25 cellular contexts compared by ENCODE assay signal in the genomic region with DNA sequence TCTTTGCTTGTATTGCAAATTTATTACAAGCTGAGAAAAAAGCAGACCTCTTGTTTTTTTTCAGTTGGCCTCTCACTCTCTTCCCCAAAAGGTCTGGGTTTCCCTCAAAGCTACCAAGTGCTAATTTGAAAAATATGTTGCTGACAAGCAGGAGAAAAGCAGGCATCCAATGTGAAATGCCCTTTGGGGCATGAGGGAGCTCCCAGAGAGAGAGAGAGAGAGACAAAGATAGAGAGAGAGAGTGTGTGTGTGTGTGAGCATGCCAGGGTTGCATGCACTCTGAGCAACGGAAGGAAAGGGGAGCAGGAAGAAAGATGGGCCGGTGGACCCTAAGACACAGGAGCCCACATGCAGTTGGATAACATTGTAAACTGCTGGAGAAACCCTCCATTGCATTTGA.
"Had no signal": no experiment of that assay in that cellular context is flagged by ENCODE, and none has a peak within 500 bp of the region (broad histone marks: within the 10 kb centered on the region; RNA-seq: fewer than 3 reads in every experiment).

No MANE protein-coding gene starts in this region.

- ATAC-seq: effector memory CD8-positive, alpha-beta T cell; left colon; left ventricle myocardium superior; lower lobe of right lung; natural killer cell; psoas muscle; right lobe of liver; stimulated activated naive CD8-positive, alpha-beta T cell treated with anti-CD3 and anti-CD28 coated beads, Interleukin-15, Interleukin-2, amounts not matched to agents 100 U/mL and 50 U/mL, for 24 hours had no signal

- H3K9me3 ChIP-seq: psoas muscle, right lobe of liver, testis, tibial artery, upper lobe of left lung had no signal

- H3K4me3 Mint-ChIP-seq: effector memory CD8-positive, alpha-beta T cell; immature natural killer cell; natural killer cell; neural crest cell; stimulated activated memory B cell treated with anti-CD40 and anti-IgM and Interleukin-4, amounts not matched to agents 10 μg/mL and 1 μg/mL and 100 μg/mL, for 72 hours had no signal

- H3K27me3 ChIP-seq: right lobe of liver, testis, tibial artery, upper lobe of left lung had no signal

- H3K27me3 Mint-ChIP-seq: effector memory CD8-positive, alpha-beta T cell; stimulated activated memory B cell treated with anti-CD40 and anti-IgM and Interleukin-4, amounts not matched to agents 10 μg/mL and 1 μg/mL and 100 μg/mL, for 72 hours had no signal

- H3K4me3 ChIP-seq: lower lobe of right lung, psoas muscle, right lobe of liver, testis, tibial artery, upper lobe of left lung had no signal

- H3K36me3 Mint-ChIP-seq: natural killer cell; stimulated activated memory B cell treated with anti-CD40 and anti-IgM and Interleukin-4, amounts not matched to agents 10 μg/mL and 1 μg/mL and 100 μg/mL, for 72 hours had no signal

- H3K36me3 ChIP-seq: lower lobe of right lung, right lobe of liver, tibial artery, upper lobe of left lung had no signal

- H3K9me3 Mint-ChIP-seq: stimulated activated memory B cell treated with anti-CD40 and anti-IgM and Interleukin-4, amounts not matched to agents 10 μg/mL and 1 μg/mL and 100 μg/mL, for 72 hours had no signal

- H3K27ac Mint-ChIP-seq: effector memory CD8-positive, alpha-beta T cell; immature natural killer cell; natural killer cell; stimulated activated memory B cell treated with anti-CD40 and anti-IgM and Interleukin-4, amounts not matched to agents 10 μg/mL and 1 μg/mL and 100 μg/mL, for 72 hours had no signal

- H3K4me1 ChIP-seq: lower lobe of right lung, psoas muscle, right lobe of liver, testis, tibial artery, upper lobe of left lung had no signal

- DNase-seq: cortex of kidney; effector memory CD8-positive, alpha-beta T cell; hypothalamus; immature natural killer cell; islet precursor cell; kidney glomerular epithelial cell; left colon; left ventricle myocardium superior; lower lobe of right lung; natural killer cell; nucleus accumbens; posterior cingulate gyrus; psoas muscle; right lobe of liver; small intestine; stimulated activated CD4-positive, alpha-beta T cell treated with anti-CD3 and anti-CD28 coated beads, Interleukin-12 subunit alpha, Interleukin-12 subunit beta, amount 100 ng/mL, for 4 hours; stimulated activated CD4-positive, alpha-beta T cell treated with anti-CD3 and anti-CD28 coated beads, Interleukin-2, amount 100 ng/mL, for 24 hours; stimulated activated CD4-positive, alpha-beta T cell treated with anti-CD3 and anti-CD28 coated beads, Interleukin-4, amount 100 ng/mL, for 24 hours; stimulated activated naive CD8-positive, alpha-beta T cell treated with anti-CD3 and anti-CD28 coated beads, Interleukin-15, Interleukin-2, amounts not matched to agents 100 U/mL and 50 U/mL, for 24 hours; substantia nigra; testis; tibial artery; upper lobe of left lung had no signal

- H3K27ac ChIP-seq: lower lobe of right lung, psoas muscle, right lobe of liver, testis, tibial artery, upper lobe of left lung had no signal

- H3K4me1 Mint-ChIP-seq: immature natural killer cell; natural killer cell; stimulated activated memory B cell treated with anti-CD40 and anti-IgM and Interleukin-4, amounts not matched to agents 10 μg/mL and 1 μg/mL and 100 μg/mL, for 72 hours had no signal
